In genomic region chr4:69764311-69764710, GRCh38 we compare ENCODE assay signal across 27 cellular contexts. TPM values are rescaled to one million over a fixed set of nuclear protein-coding genes. Genes with fewer than 3 reads are reported as not detected.
DNase-seq lines count a peak whose midpoint lies in the region; ATAC-seq, FAIRE-seq and TF ChIP-seq lines count a peak whose summit lies in the region.
"Had no signal": no experiment of that assay in that cellular context is flagged by ENCODE, and none has a peak within 500 bp of the region (broad histone marks: within the 10 kb centered on the region; RNA-seq: fewer than 3 reads in every experiment).

No MANE protein-coding gene starts in this region.

- DNase-seq in SK-N-SH (no peak), NCI-H1048 (lab: John Stamatoyannopoulos, UW) (peak; percentile 3), choroid plexus epithelial cell (ENCODE audit: low read depth) (peak; percentile 50), small intestine (no peak), NCI-H345 (lab: John Stamatoyannopoulos, UW) (no peak), NCI-H2107 treated with DMSO at 0.1 percent for 48 hours (lab: John Stamatoyannopoulos, UW; ENCODE audit: unreplicated experiment) (no peak), NCI-H748 treated with DMSO at 0.1 percent for 48 hours (lab: John Stamatoyannopoulos, UW) (no peak)
- DNase-seq: activated CD4-positive, alpha-beta T cell treated with anti-CD3 and anti-CD28 coated beads for 48 hours; EL; GOT3; immature natural killer cell; KG1; left colon; NCI-H1694; NCI-H2171 treated with DMSO at 0.1 percent for 48 hours; NCI-H524; NK-92 treated with Interleukin-12 subunit alpha and Interleukin-12 subunit beta, amount 100 ng/mL, for 24 hours; ovary; PC-9; Right ventricle myocardium superior; stimulated activated naive B cell treated with anti-CD40 and anti-IgM and Interleukin-4, amounts not matched to agents 10 μg/mL and 1 μg/mL and 100 μg/mL, for 72 hours; substantia nigra; SW 1271; upper lobe of right lung had no signal

- no peaks in the 10 kb centered on the region for H4K20me1 ChIP-seq in SK-N-SH (ENCODE audit: insufficient read depth)

- no peak overlapping the region for H2AFZ ChIP-seq in SK-N-SH (ENCODE audit: low read depth)
- H2AFZ ChIP-seq: PC-9 had no signal

- H3K27ac ChIP-seq in SK-N-SH (ENCODE audit: low read depth in 2 of 2, low read length in 1 of 2) = peak overlapping the region; percentile 59 to 62; a peak in 3 of 4 replicates
- no peak overlapping the region for H3K27ac ChIP-seq in small intestine (ENCODE audit: low read depth in 1 of 2, low read length in 1 of 2)
- H3K27ac ChIP-seq: ovary, PC-9, upper lobe of right lung had no signal

- H3K36me3 ChIP-seq in SK-N-SH (replicated peaks in 1 of 2; ENCODE audit: control insufficient read depth in 1 of 2, insufficient read depth in 2 of 2, low read length in 1 of 2) = no peaks in the 10 kb centered on the region
- H3K36me3 ChIP-seq in small intestine (ENCODE audit: control insufficient read depth in 2 of 2, insufficient read depth in 2 of 2, low read length in 2 of 2) = no peaks in the 10 kb centered on the region
- H3K36me3 ChIP-seq: ovary, upper lobe of right lung had no signal

- H3K27me3 ChIP-seq in SK-N-SH (ENCODE audit: insufficient read depth) = no peaks in the 10 kb centered on the region
- no peaks in the 10 kb centered on the region for H3K27me3 ChIP-seq in small intestine (ENCODE audit: control insufficient read depth in 2 of 2, insufficient read depth in 2 of 2, low read length in 2 of 2)
- H3K27me3 ChIP-seq: ovary, upper lobe of right lung had no signal

- TF ChIP-seq CTCF in SK-N-SH (IDR thresholded peaks at IDR 0.05) = no peak
- TF ChIP-seq CTCF in choroid plexus epithelial cell (conservative IDR thresholded peaks at IDR 0.05; ENCODE audit: low read depth, low read length) = no peak

- no peaks in the 10 kb centered on the region; a peak in 2 of 4 replicates for H3K4me1 ChIP-seq in SK-N-SH (ENCODE audit: control insufficient read depth in 1 of 2, insufficient read depth in 2 of 2, low read depth in 1 of 2, low read length in 1 of 2)
- no peaks in the 10 kb centered on the region for H3K4me1 ChIP-seq in small intestine (ENCODE audit: control insufficient read depth in 2 of 2, insufficient read depth in 1 of 2, low read depth in 1 of 2, low read length in 1 of 2)
- H3K4me1 ChIP-seq: upper lobe of right lung had no signal

- peaks cover 13% of the 10 kb centered on the region for H3F3A ChIP-seq in SK-N-SH (replicated peaks; ENCODE audit: insufficient read depth)

- H3K4me3 ChIP-seq in SK-N-SH (ENCODE audit: low read depth in 2 of 2, low read length in 1 of 2) = no peak overlapping the region
- no peak overlapping the region for H3K4me3 ChIP-seq in choroid plexus epithelial cell (ENCODE audit: low read depth, low read length)
- H3K4me3 ChIP-seq in small intestine (ENCODE audit: low read depth in 1 of 2, low read length in 2 of 2) = no peak overlapping the region
- H3K4me3 ChIP-seq: ovary, PC-9, upper lobe of right lung had no signal

- peaks cover 28% of the 10 kb centered on the region for H3K79me2 ChIP-seq in SK-N-SH (ENCODE audit: insufficient read depth)

- no peaks in the 10 kb centered on the region for H3K9me2 ChIP-seq in SK-N-SH

- H3K9ac ChIP-seq in SK-N-SH = no peak overlapping the region

- peak; percentile 53 for FAIRE-seq in small intestine (lab: Jason Lieb, UNC)
- FAIRE-seq: HTR-8/SVneo had no signal

- POLR2A ChIA-PET in SK-N-SH (lab: Yijun Ruan, JAX) = no interaction called here

- 0 out of 2 replicates have a peak overlapping the region, but pooled peaks have one; percentile 5 for H3K4me2 ChIP-seq in SK-N-SH
- H3K4me2 ChIP-seq: PC-9 had no signal

- no peaks in the 10 kb centered on the region for H3K9me3 ChIP-seq in SK-N-SH
- H3K9me3 ChIP-seq in small intestine (ENCODE audit: control insufficient read depth, low read depth) = no peaks in the 10 kb centered on the region
- H3K9me3 ChIP-seq: ovary, upper lobe of right lung had no signal

- no peak for TF ChIP-seq EP300 in SK-N-SH (IDR thresholded peaks at IDR 0.05; ENCODE audit: borderline replicate concordance in 1 of 2, low read depth in 1 of 2, low read length in 1 of 2)

- CTCF ChIA-PET in SK-N-SH (lab: Yijun Ruan, JAX) = no interaction called here

- WGBS in SK-N-SH (ENCODE audit: low lambda C conversion rate) = 10% methylated on average over 1 of the region's 1 CpG
- WGBS in small intestine, 3 donors = 2 to 27% (median 3%) methylated on average over 1 of the region's 1 CpG

- no peak for TF ChIP-seq RAD21 in SK-N-SH (IDR thresholded peaks at IDR 0.05; ENCODE audit: low read length)

- no peak for ATAC-seq in SK-N-SH treated with all-trans-retinoic acid at 6 μM for 48 hours
- ATAC-seq: left colon; stimulated activated naive B cell treated with anti-CD40 and anti-IgM and Interleukin-4, amounts not matched to agents 10 μg/mL and 1 μg/mL and 100 μg/mL, for 72 hours; upper lobe of right lung had no signal

TF ChIP-seq in SK-N-SH, 30 proteins besides CTCF, POLR2A, EP300 and RAD21:
- TF ChIP-seq TCF12 (IDR thresholded peaks at IDR 0.05) (no peak), NFIC (IDR thresholded peaks at IDR 0.05; ENCODE audit: borderline replicate concordance) (peak; percentile 26; the same call in 1 of the 2 replicates)

TF ChIP-seq in SK-N-SH treated with all-trans-retinoic acid at 6 μM for 48 hours, 23 proteins besides CTCF, POLR2A, EP300 and RAD21 (continues in another document):
- TF ChIP-seq BACH2 (CRISPR knock-in tag; IDR thresholded peaks at IDR 0.05; ENCODE audit: borderline replicate concordance) (no peak), ZNF565 (CRISPR knock-in tag; conservative IDR thresholded peaks at IDR 0.05; ENCODE audit: low read depth) (no peak), SNAI2 (CRISPR knock-in tag; IDR thresholded peaks at IDR 0.05) (no peak), ZNF70 (CRISPR knock-in tag; IDR thresholded peaks at IDR 0.05) (no peak), RARB (CRISPR knock-in tag; IDR thresholded peaks at IDR 0.05) (no peak), TCF4 (CRISPR knock-in tag; IDR thresholded peaks at IDR 0.05; ENCODE audit: borderline replicate concordance) (no peak), ESRRG (CRISPR knock-in tag; IDR thresholded peaks at IDR 0.05) (no peak), ARNTL (CRISPR knock-in tag; IDR thresholded peaks at IDR 0.05; ENCODE audit: borderline replicate concordance, low read depth) (no peak), TSHZ2 (CRISPR knock-in tag; IDR thresholded peaks at IDR 0.05) (no peak), OSR1 (CRISPR knock-in tag; IDR thresholded peaks at IDR 0.05) (no peak), CSDC2 (CRISPR knock-in tag; IDR thresholded peaks at IDR 0.05) (no peak), GLIS3 (CRISPR knock-in tag; IDR thresholded peaks at IDR 0.05) (no peak), CREB5 (CRISPR knock-in tag; IDR thresholded peaks at IDR 0.05; ENCODE audit: low read depth) (no peak), ZNF8 (CRISPR knock-in tag; IDR thresholded peaks at IDR 0.05) (no peak)
- TF ChIP-seq, protein P1, sequence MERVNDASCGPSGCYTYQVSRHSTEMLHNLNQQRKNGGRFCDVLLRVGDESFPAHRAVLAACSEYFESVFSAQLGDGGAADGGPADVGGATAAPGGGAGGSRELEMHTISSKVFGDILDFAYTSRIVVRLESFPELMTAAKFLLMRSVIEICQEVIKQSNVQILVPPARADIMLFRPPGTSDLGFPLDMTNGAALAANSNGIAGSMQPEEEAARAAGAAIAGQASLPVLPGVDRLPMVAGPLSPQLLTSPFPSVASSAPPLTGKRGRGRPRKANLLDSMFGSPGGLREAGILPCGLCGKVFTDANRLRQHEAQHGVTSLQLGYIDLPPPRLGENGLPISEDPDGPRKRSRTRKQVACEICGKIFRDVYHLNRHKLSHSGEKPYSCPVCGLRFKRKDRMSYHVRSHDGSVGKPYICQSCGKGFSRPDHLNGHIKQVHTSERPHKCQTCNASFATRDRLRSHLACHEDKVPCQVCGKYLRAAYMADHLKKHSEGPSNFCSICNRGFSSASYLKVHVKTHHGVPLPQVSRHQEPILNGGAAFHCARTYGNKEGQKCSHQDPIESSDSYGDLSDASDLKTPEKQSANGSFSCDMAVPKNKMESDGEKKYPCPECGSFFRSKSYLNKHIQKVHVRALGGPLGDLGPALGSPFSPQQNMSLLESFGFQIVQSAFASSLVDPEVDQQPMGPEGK (CRISPR knock-in tag; IDR thresholded peaks at IDR 0.05; ENCODE audit: borderline replicate concordance) = no peak

RNA-seq across cellular contexts. Expression of gene SULT1B1, which starts 3.9 kb away (rescaled TPM):
- polyA plus RNA-seq in SK-N-SH (2012; rRNA removed) (14.7 and 22.4 TPM in 2 replicates), small intestine (10 to 100 TPM; 15.5 to 77.2 (median 45.4) TPM)
- polyA plus RNA-seq in SK-N-SH (2012; cell fraction: cytosol; rRNA removed) = 20.7 and 28.2 TPM in 2 replicates
- 12.9 and 33.9 TPM in 2 replicates for polyA plus RNA-seq in SK-N-SH (2012; cell fraction: nucleus; rRNA removed)
- polyA plus RNA-seq: neural cell had no signal

Comparison
In these comparisons a context has a peak if more than half of its experiments do, and no peak if none do; other contexts are left out.
1. DNase-seq: peak in NCI-H1048 (single experiment) and choroid plexus epithelial cell (single experiment); none in SK-N-SH (single experiment), small intestine (single experiment), NCI-H345 (single experiment), NCI-H2107 treated with DMSO at 0.1 percent for 48 hours (single experiment) and NCI-H748 treated with DMSO at 0.1 percent for 48 hours (single experiment).
2. H3K27ac ChIP-seq: peak in SK-N-SH (2 of 2); none in small intestine (0 of 2).